In the genomic region with DNA sequence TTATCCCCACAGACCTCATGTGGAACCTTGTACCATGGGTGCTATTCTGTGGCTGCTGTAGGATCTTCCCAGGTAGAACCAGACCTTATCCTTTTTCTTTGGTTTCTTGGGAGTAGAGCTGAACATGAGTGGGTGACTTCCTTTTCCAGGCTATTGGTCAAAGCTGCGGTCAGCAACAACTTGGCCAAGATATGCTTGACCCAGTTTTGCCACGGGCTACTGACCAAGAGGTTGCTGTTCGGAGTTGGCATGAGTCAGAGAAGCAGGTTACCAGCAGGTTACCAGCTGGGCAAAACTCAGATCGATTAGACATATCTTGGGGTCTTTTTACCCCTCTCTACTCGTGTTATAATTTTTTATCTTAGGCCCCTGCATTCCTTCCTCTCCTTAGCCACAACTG, we compare ENCODE assay signal across 14 cellular contexts. TPM values are rescaled to one million over a fixed set of nuclear protein-coding genes. Genes with fewer than 3 reads are reported as not detected.
DNase-seq lines count a peak whose midpoint lies in the region; ATAC-seq and TF ChIP-seq lines count a peak whose summit lies in the region.
"Had no signal": no experiment of that assay in that cellular context is flagged by ENCODE, and none has a peak within 500 bp of the region (broad histone marks: within the 10 kb centered on the region; RNA-seq: fewer than 3 reads in every experiment).

No MANE protein-coding gene starts in this region.

- intact Hi-C loops in gastrocnemius medialis (cut with DNase I; ENCODE audit: low total_unique reads) (loop anchor here (5.0 to 10.0 kb wide), 2 partner anchors 38 to 116 kb away; a partner anchor contains a TSS), stomach (cut with DNase I; ENCODE audit: low total_unique reads) (no loop called here)

- H3K27ac ChIP-seq in gastrocnemius medialis (peak overlapping the region in 3 of 4 donors; percentile 24 to 45 (median 43)), stomach (no peak overlapping the region)

- TF ChIP-seq EP300 in stomach (IDR thresholded peaks at IDR 0.05): no peak

- in situ Hi-C loops in gastrocnemius medialis (cut with MboI; ENCODE audit: low sequenced_read_pairs in 4 of 4): no loop called here

- H3K4me3 Mint-ChIP-seq in T-helper 2 cell treated with Interferon-gamma antibody and Interleukin-4, amounts not matched to agents 5 μg/mL and 100 μg/mL, for 36 hours: no peak overlapping the region
- H3K4me3 Mint-ChIP-seq: activated CD4-positive, alpha-beta memory T cell treated with anti-CD3 and anti-CD28 coated beads, Interleukin-2, amount 10 ng/mL, durations not matched to agents 7 days and 5 days; activated naive CD4-positive, alpha-beta T cell treated with anti-CD3 and anti-CD28 coated beads for 36 hours had no signal

- TF ChIP-seq CTCF in gastrocnemius medialis (IDR thresholded peaks at IDR 0.05 in 4 of 5, conservative IDR thresholded peaks at IDR 0.05 in 1 of 5) (no peak), stomach (IDR thresholded peaks at IDR 0.05) (no peak)

- peak; percentile 40 for ATAC-seq in GM18498 (IDR thresholded peaks at IDR 0.05; ENCODE audit: unreplicated experiment)
- peak; percentile 99 for ATAC-seq in gastrocnemius medialis
- no peak for ATAC-seq in GM18505 (IDR thresholded peaks at IDR 0.05; ENCODE audit: unreplicated experiment)

- no peaks in the 10 kb centered on the region for H3K4me1 Mint-ChIP-seq in T-helper 2 cell treated with Interferon-gamma antibody and Interleukin-4, amounts not matched to agents 5 μg/mL and 100 μg/mL, for 36 hours (ENCODE audit: low read depth)
- H3K4me1 Mint-ChIP-seq: activated CD4-positive, alpha-beta memory T cell treated with anti-CD3 and anti-CD28 coated beads, Interleukin-2, amount 10 ng/mL, durations not matched to agents 7 days and 5 days had no signal

- peak overlapping the region in 1 of 4 donors; percentile 5 for H3K4me3 ChIP-seq in gastrocnemius medialis
- no peak overlapping the region for H3K4me3 ChIP-seq in stomach

- H3K36me3 Mint-ChIP-seq in T-helper 2 cell treated with Interferon-gamma antibody and Interleukin-4, amounts not matched to agents 5 μg/mL and 100 μg/mL, for 36 hours (ENCODE audit: low read depth): no peaks in the 10 kb centered on the region
- H3K36me3 Mint-ChIP-seq: memory B cell had no signal

- H3K4me1 ChIP-seq in gastrocnemius medialis (peaks cover 20 to 21% of the 10 kb centered on the region in 2 donors), stomach (peaks cover 0 to 5% (median 0%) of the 10 kb centered on the region in 4 donors)

- DNase-seq in M059J (ENCODE audit: low read depth) (peak; percentile 97), cerebellar nuclear complex (lab: John Stamatoyannopoulos, UW) (peak; percentile 5 to 18), gastrocnemius medialis (peak; percentile 51 to 70), stomach (no peak), COLO829 (ENCODE audit: low spot score) (no peak)
- no peak for DNase-seq in T-helper 2 cell treated with Interferon-gamma antibody and Interleukin-4, amounts not matched to agents 5 μg/mL and 100 μg/mL, for 36 hours (ENCODE audit: low spot score)
- DNase-seq: activated CD4-positive, alpha-beta memory T cell treated with anti-CD3 and anti-CD28 coated beads, Interleukin-2, amount 10 ng/mL, durations not matched to agents 7 days and 5 days; activated naive CD4-positive, alpha-beta T cell treated with anti-CD3 and anti-CD28 coated beads for 36 hours; NCI-H1436 treated with DMSO at 0.1 percent for 48 hours; NCI-H82; stimulated activated CD4-positive, alpha-beta T cell treated with anti-CD3 and anti-CD28 coated beads, Interleukin-4, amount 100 ng/mL, for 24 hours had no signal

- H3K27me3 Mint-ChIP-seq in T-helper 2 cell treated with Interferon-gamma antibody and Interleukin-4, amounts not matched to agents 5 μg/mL and 100 μg/mL, for 36 hours (ENCODE audit: low read depth): no peaks in the 10 kb centered on the region
- H3K27me3 Mint-ChIP-seq: activated CD4-positive, alpha-beta memory T cell treated with anti-CD3 and anti-CD28 coated beads, Interleukin-2, amount 10 ng/mL, durations not matched to agents 7 days and 5 days; memory B cell had no signal

- WGBS in stomach, 5 donors: 54 to 78% (median 66%) methylated on average over 5 of the region's 5 CpGs

- no peak overlapping the region for H3K27ac Mint-ChIP-seq in T-helper 2 cell treated with Interferon-gamma antibody and Interleukin-4, amounts not matched to agents 5 μg/mL and 100 μg/mL, for 36 hours
- H3K27ac Mint-ChIP-seq: activated CD4-positive, alpha-beta memory T cell treated with anti-CD3 and anti-CD28 coated beads, Interleukin-2, amount 10 ng/mL, durations not matched to agents 7 days and 5 days; activated naive CD4-positive, alpha-beta T cell treated with anti-CD3 and anti-CD28 coated beads for 36 hours; memory B cell had no signal

- H3K27me3 ChIP-seq in gastrocnemius medialis (no peaks in the 10 kb centered on the region), stomach (no peaks in the 10 kb centered on the region)

- no peaks in the 10 kb centered on the region for H3K36me3 ChIP-seq in gastrocnemius medialis
- no peaks in the 10 kb centered on the region for H3K36me3 ChIP-seq in stomach

- H3K9me3 Mint-ChIP-seq in T-helper 2 cell treated with Interferon-gamma antibody and Interleukin-4, amounts not matched to agents 5 μg/mL and 100 μg/mL, for 36 hours: no peaks in the 10 kb centered on the region
- H3K9me3 Mint-ChIP-seq: activated CD4-positive, alpha-beta memory T cell treated with anti-CD3 and anti-CD28 coated beads, Interleukin-2, amount 10 ng/mL, durations not matched to agents 7 days and 5 days; activated naive CD4-positive, alpha-beta T cell treated with anti-CD3 and anti-CD28 coated beads for 36 hours; memory B cell had no signal

- TF ChIP-seq POLR2A in gastrocnemius medialis (IDR thresholded peaks at IDR 0.05): no peak
- TF ChIP-seq POLR2A in stomach (IDR thresholded peaks at IDR 0.05): no peak
- TF ChIP-seq POLR2A in GM18505 (IDR thresholded peaks at IDR 0.05; ENCODE audit: borderline replicate concordance, extremely low read depth, insufficient read depth, insufficient read length): no peak

- H3K9me3 ChIP-seq in gastrocnemius medialis: no peaks in the 10 kb centered on the region
- no peaks in the 10 kb centered on the region for H3K9me3 ChIP-seq in stomach

RNA-seq across cellular contexts. Expression of a gene that starts 36.7 kb away (rescaled TPM):
- 25.3 and 27.6 TPM in 2 replicates for total RNA-seq in M059J (2014; rRNA removed; shearing (Covaris generic))
- 10 to 100 TPM in 1 of 4 donors, 1 to 10 TPM in 3; 3.0 to 14.0 (median 5.6) TPM for total RNA-seq in gastrocnemius medialis
- total RNA-seq in stomach: 10 to 100 TPM in 4 of 5 donors, 1 to 10 TPM in 1; 3.5 to 60.0 (median 22.2) TPM
- polyA plus RNA-seq in stomach: 1 to 10 TPM; 1.4 to 2.6 (median 2.0) TPM
- total RNA-seq: activated naive CD4-positive, alpha-beta T cell treated with anti-CD3 and anti-CD28 coated beads for 36 hours had no signal

Comparison
In these comparisons a context has a peak if more than half of its experiments do, and no peak if none do; other contexts are left out.
1. DNase-seq: peak in M059J (single experiment), cerebellar nuclear complex (2 of 2) and gastrocnemius medialis (2 of 2); none in T-helper 2 cell treated with Interferon-gamma antibody and Interleukin-4, amounts not matched to agents 5 μg/mL and 100 μg/mL, for 36 hours (single experiment), stomach (single experiment) and COLO829 (single experiment).
2. H3K27ac ChIP-seq: peak in gastrocnemius medialis (3 of 4); none in stomach (0 of 5).